29 cellular contexts compared by ENCODE assay signal in the genomic region with DNA sequence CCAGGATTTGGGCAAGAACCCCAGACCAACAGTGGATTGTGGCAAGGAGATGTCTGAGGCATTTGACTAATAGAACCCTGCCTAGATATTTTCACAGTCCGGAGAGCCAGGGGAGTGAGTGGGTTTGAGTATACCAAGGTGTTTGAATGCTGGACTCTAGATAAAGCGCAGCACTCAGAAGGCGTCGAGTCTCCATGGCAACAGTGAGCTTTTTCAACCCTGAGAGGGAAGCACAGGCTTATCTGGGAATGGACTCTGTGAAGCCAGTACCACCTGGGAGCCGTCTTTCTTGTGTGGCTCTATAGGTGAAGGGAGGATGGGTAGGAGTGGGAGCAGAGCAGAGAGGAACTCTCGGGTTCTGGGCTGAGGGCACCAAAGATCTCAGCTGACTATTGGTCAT.
"Had no signal": no experiment of that assay in that cellular context is flagged by ENCODE, and none has a peak within 500 bp of the region (broad histone marks: within the 10 kb centered on the region; RNA-seq: fewer than 3 reads in every experiment).

No MANE protein-coding gene starts in this region.

- ATAC-seq: left lobe of liver; lower lobe of right lung; natural killer cell; pancreas; right cardiac atrium; sciatic nerve; stimulated activated naive B cell treated with anti-CD40 and anti-IgM and Interleukin-4, amounts not matched to agents 10 μg/mL and 1 μg/mL and 100 μg/mL, for 72 hours; stimulated activated naive CD8-positive, alpha-beta T cell treated with anti-CD3 and anti-CD28 coated beads, Interleukin-15, Interleukin-2, amounts not matched to agents 100 U/mL and 50 U/mL, for 24 hours had no signal

- H3K27ac ChIP-seq: lower lobe of right lung, pancreas, prostate gland, skin epidermis, stomach, testis, thyroid gland, transverse colon, upper lobe of left lung, vagina had no signal

- H3K4me3 ChIP-seq: lower lobe of right lung, pancreas, prostate gland, skin epidermis, stomach, testis, thyroid gland, transverse colon, upper lobe of left lung, vagina had no signal

- H3K27ac Mint-ChIP-seq: mesothelial cell of epicardium; naive B cell; natural killer cell; nephron progenitor cell; stimulated activated naive B cell treated with anti-CD40 and anti-IgM and Interleukin-4, amounts not matched to agents 10 μg/mL and 1 μg/mL and 100 μg/mL, for 72 hours had no signal

- H3K9me3 ChIP-seq: lower lobe of right lung, pancreas, prostate gland, testis, thyroid gland, transverse colon, vagina had no signal

- H3K4me3 Mint-ChIP-seq: mesothelial cell of epicardium; naive B cell; natural killer cell; nephron progenitor cell; stimulated activated naive B cell treated with anti-CD40 and anti-IgM and Interleukin-4, amounts not matched to agents 10 μg/mL and 1 μg/mL and 100 μg/mL, for 72 hours had no signal

- H3K4me1 Mint-ChIP-seq: mesothelial cell of epicardium; naive B cell; natural killer cell; stimulated activated naive B cell treated with anti-CD40 and anti-IgM and Interleukin-4, amounts not matched to agents 10 μg/mL and 1 μg/mL and 100 μg/mL, for 72 hours had no signal

- H3K36me3 ChIP-seq: lower lobe of right lung, pancreas, prostate gland, stomach, thyroid gland, transverse colon, upper lobe of left lung, vagina had no signal

- H3K27me3 ChIP-seq: pancreas, stomach, testis, thyroid gland, transverse colon, upper lobe of left lung, vagina had no signal

- H3K27me3 Mint-ChIP-seq: naive B cell; stimulated activated naive B cell treated with anti-CD40 and anti-IgM and Interleukin-4, amounts not matched to agents 10 μg/mL and 1 μg/mL and 100 μg/mL, for 72 hours had no signal

- DNase-seq: islet precursor cell; lower lobe of right lung; mammary epithelial cell; mesenchymal stem cell; naive B cell; natural killer cell; nephron progenitor cell; nucleus accumbens; pancreas; posterior cingulate gyrus; retina; right cardiac atrium; stimulated activated CD4-positive, alpha-beta T cell treated with anti-CD3 and anti-CD28 coated beads, Interleukin-12 subunit alpha, Interleukin-12 subunit beta, amount 100 ng/mL, for 4 hours; stimulated activated CD4-positive, alpha-beta T cell treated with anti-CD3 and anti-CD28 coated beads, Interleukin-15, amount 100 ng/mL, for 24 hours; stimulated activated CD4-positive, alpha-beta T cell treated with anti-CD3 and anti-CD28 coated beads, Interleukin-2, amount 100 ng/mL, for 24 hours; stimulated activated CD4-positive, alpha-beta T cell treated with anti-CD3 and anti-CD28 coated beads, Interleukin-4, amount 100 ng/mL, for 1 hour; stimulated activated naive B cell treated with anti-CD40 and anti-IgM and Interleukin-4, amounts not matched to agents 10 μg/mL and 1 μg/mL and 100 μg/mL, for 72 hours; stimulated activated naive CD8-positive, alpha-beta T cell treated with anti-CD3 and anti-CD28 coated beads, Interleukin-15, Interleukin-2, amounts not matched to agents 100 U/mL and 50 U/mL, for 24 hours; stomach; testis; thyroid gland; transverse colon; upper lobe of left lung had no signal

- H3K4me1 ChIP-seq: lower lobe of right lung, pancreas, prostate gland, stomach, testis, thyroid gland, transverse colon, upper lobe of left lung, vagina had no signal

- H3K36me3 Mint-ChIP-seq: mesothelial cell of epicardium; naive B cell; natural killer cell; stimulated activated naive B cell treated with anti-CD40 and anti-IgM and Interleukin-4, amounts not matched to agents 10 μg/mL and 1 μg/mL and 100 μg/mL, for 72 hours had no signal
